8 cellular contexts compared by ENCODE assay signal in the genomic region with DNA sequence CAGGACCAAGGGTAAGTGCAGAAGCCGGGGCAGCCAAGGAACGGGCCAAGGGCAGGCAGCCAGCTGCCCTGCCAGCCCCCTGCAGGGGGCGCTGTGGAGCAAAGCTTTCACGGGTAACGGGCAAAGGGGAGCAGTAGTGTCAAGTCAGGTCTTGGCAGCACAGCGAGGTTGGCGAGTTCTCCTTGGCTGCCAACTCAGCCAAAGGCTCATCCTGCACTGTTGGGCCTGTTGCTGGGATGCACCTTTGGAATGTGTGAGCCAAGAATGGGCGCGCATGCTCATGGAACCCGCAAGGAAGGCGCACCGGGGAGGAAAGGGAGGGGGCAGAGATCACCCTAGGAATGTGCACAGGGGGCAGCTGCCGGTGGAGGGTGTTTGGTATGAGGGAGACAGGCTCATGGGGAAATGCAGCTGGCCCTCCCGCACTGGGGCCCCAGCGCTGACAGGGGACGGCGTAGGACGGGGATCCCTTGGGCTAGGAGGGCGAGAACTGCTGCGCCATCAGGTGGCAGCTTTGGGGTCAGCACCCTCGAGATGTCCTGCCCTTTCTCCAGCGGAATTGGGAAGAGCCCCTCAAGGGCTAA.
A peak's percentile ranks its signal among the peaks of the same experiment; 100 is the strongest.
DNase-seq lines count a peak whose midpoint lies in the region; ATAC-seq and TF ChIP-seq lines count a peak whose summit lies in the region.

No MANE protein-coding gene starts in this region.

- H2AFZ ChIP-seq in H9 (ENCODE audit: low read length) (no peak overlapping the region), trophoblast cell (ENCODE audit: insufficient read depth, low read length, poor library complexity) (peak overlapping the region; percentile 19)

- no peaks in the 10 kb centered on the region for H3K4me1 ChIP-seq in ES-I3 (ENCODE audit: insufficient read depth, low read length)
- no peaks in the 10 kb centered on the region for H3K4me1 ChIP-seq in H9 (ENCODE audit: insufficient read depth, low read length)
- H3K4me1 ChIP-seq in trophoblast cell (ENCODE audit: control insufficient read depth in 1 of 2, insufficient read depth in 2 of 2, low read length in 2 of 2): peaks cover 3 to 4% of the 10 kb centered on the region in 2 experiments

- H3K14ac ChIP-seq in H9 (ENCODE audit: insufficient read depth, low read length): no peak overlapping the region; the same call in 1 of the 2 replicates
- no peak overlapping the region for H3K14ac ChIP-seq in trophoblast cell (ENCODE audit: low read length)

- H2BK12ac ChIP-seq in H9 (ENCODE audit: insufficient read length, low read depth, low read length): no peak overlapping the region
- H2BK12ac ChIP-seq in trophoblast cell (ENCODE audit: low read length): no peak overlapping the region

- H3K56ac ChIP-seq in H9 (ENCODE audit: insufficient read length, low read depth, low read length): no peak overlapping the region

- no peak overlapping the region for H3K18ac ChIP-seq in H9 (ENCODE audit: insufficient read length, low read depth, low read length)
- H3K18ac ChIP-seq in trophoblast cell (ENCODE audit: low read length): no peak overlapping the region

- H3K27me3 Mint-ChIP-seq in H9 (ENCODE audit: low read depth): peaks cover 49% of the 10 kb centered on the region

- H3K4ac ChIP-seq in H9 (ENCODE audit: low read depth, low read length): no peak overlapping the region
- no peak overlapping the region for H3K4ac ChIP-seq in trophoblast cell (ENCODE audit: low read depth, low read length)

- H3K9ac ChIP-seq in ES-I3 (ENCODE audit: low read depth, low read length) (peak overlapping the region; percentile 61; the same call in 1 of the 2 replicates), H9 (ENCODE audit: extremely low read depth, insufficient read length, low read length) (no peak overlapping the region), trophoblast cell (ENCODE audit: low read length) (no peak overlapping the region)

- no peak for ATAC-seq in GM21360 (IDR thresholded peaks at IDR 0.05; ENCODE audit: unreplicated experiment)
- no peak for ATAC-seq in GM21737 (IDR thresholded peaks at IDR 0.05; ENCODE audit: unreplicated experiment)

- H2AK5ac ChIP-seq in H9 (ENCODE audit: insufficient read length, low read length) (no peak overlapping the region), trophoblast cell (ENCODE audit: low read length) (no peak overlapping the region)

- H3K27ac ChIP-seq in H9 (ENCODE audit: insufficient read length, low read depth, low read length): no peak overlapping the region
- H3K27ac ChIP-seq in trophoblast cell (ENCODE audit: low read depth, low read length): no peak overlapping the region

- H3K4me1 Mint-ChIP-seq in H9: peaks cover 6 to 7% of the 10 kb centered on the region in 2 experiments; a peak in 3 of 4 replicates

- H3K27me3 ChIP-seq in H9 (ENCODE audit: insufficient read depth, low read length): no peaks in the 10 kb centered on the region; the same call in 1 of the 2 replicates
- H3K27me3 ChIP-seq in trophoblast cell (ENCODE audit: insufficient read depth, low read length): no peaks in the 10 kb centered on the region

- no peak overlapping the region for H4K8ac ChIP-seq in H9 (replicated peaks; ENCODE audit: insufficient read length, low read depth, low read length)
- H4K8ac ChIP-seq in trophoblast cell (ENCODE audit: low read depth, low read length): no peak overlapping the region

- H3K36me3 Mint-ChIP-seq in H9 (ENCODE audit: insufficient read depth in 1 of 3, low read depth in 3 of 3): no peaks in the 10 kb centered on the region; a peak in 1 of 7 replicates

- peaks cover 5% of the 10 kb centered on the region for H3K23me2 ChIP-seq in H9 (ENCODE audit: insufficient read length, low read depth, low read length, poor library complexity, severe bottlenecking)

- peak; percentile 95 for TF ChIP-seq CTCF in H9 (conservative IDR thresholded peaks at IDR 0.05)
- peak; percentile 53 for TF ChIP-seq CTCF in fibroblast of the aortic adventitia (IDR thresholded peaks at IDR 0.05; ENCODE audit: insufficient read depth, low read length)

- no peak overlapping the region for H3K27ac Mint-ChIP-seq in H9

- H4K91ac ChIP-seq in H9 (ENCODE audit: insufficient read length, low read depth, low read length): no peak overlapping the region
- no peak overlapping the region for H4K91ac ChIP-seq in trophoblast cell (ENCODE audit: low read depth, low read length)

- H2BK15ac ChIP-seq in H9 (ENCODE audit: low read depth, low read length): no peak overlapping the region

- H3K79me2 ChIP-seq in H9 (ENCODE audit: insufficient read depth, low read length) (no peaks in the 10 kb centered on the region), trophoblast cell (ENCODE audit: control insufficient read depth, insufficient read depth, low read length, poor library complexity) (no peaks in the 10 kb centered on the region)

- H3K4me2 ChIP-seq in H9 (ENCODE audit: insufficient read depth, insufficient read length, low read length): peak overlapping the region; percentile 89
- H3K4me2 ChIP-seq in trophoblast cell (ENCODE audit: low read length): peak overlapping the region; percentile 39

- peak overlapping the region; percentile 82 to 95 for H3K4me3 Mint-ChIP-seq in H9

- no peaks in the 10 kb centered on the region for H3K9me3 Mint-ChIP-seq in H9

- no peak overlapping the region for H4K12ac ChIP-seq in trophoblast cell (ENCODE audit: low read depth, low read length)

- H3K36me3 ChIP-seq in ES-I3 (ENCODE audit: insufficient read depth, low read length): no peaks in the 10 kb centered on the region
- H3K36me3 ChIP-seq in trophoblast cell (ENCODE audit: control insufficient read depth in 1 of 2, insufficient read depth in 2 of 2, low read length in 2 of 2): no peaks in the 10 kb centered on the region

- H2BK20ac ChIP-seq in H9 (ENCODE audit: low read depth, low read length, poor library complexity, severe bottlenecking): no peak overlapping the region

- no peak overlapping the region for H4K5ac ChIP-seq in H9 (ENCODE audit: insufficient read length, low read depth, low read length)

- H2BK120ac ChIP-seq in H9 (ENCODE audit: low read depth, low read length, poor library complexity, severe bottlenecking) (no peak overlapping the region), trophoblast cell (ENCODE audit: insufficient read depth, low read length, poor library complexity) (no peak overlapping the region)

- H3T11ph ChIP-seq in H9 (ENCODE audit: low read length): no peak overlapping the region

- no peaks in the 10 kb centered on the region for H3K9me3 ChIP-seq in ES-I3 (ENCODE audit: control insufficient read depth, insufficient read depth, low read length)
- no peaks in the 10 kb centered on the region for H3K9me3 ChIP-seq in H9 (ENCODE audit: control insufficient read depth, low read depth, low read length)
- no peaks in the 10 kb centered on the region for H3K9me3 ChIP-seq in trophoblast cell (ENCODE audit: insufficient read depth, low read depth, low read length)

- H3K79me1 ChIP-seq in H9 (ENCODE audit: insufficient read depth, low read depth, low read length, poor library complexity, severe bottlenecking) (no peaks in the 10 kb centered on the region), trophoblast cell (ENCODE audit: low read length) (no peaks in the 10 kb centered on the region)

- H3K23ac ChIP-seq in H9 (ENCODE audit: insufficient read length, low read depth, low read length) (no peak overlapping the region), trophoblast cell (ENCODE audit: low read length) (no peak overlapping the region)

- H2BK5ac ChIP-seq in H9 (ENCODE audit: insufficient read length, low read length) (no peak overlapping the region), trophoblast cell (ENCODE audit: low read depth, low read length, poor library complexity) (no peak overlapping the region)

- H3K4me3 ChIP-seq in fibroblast of the aortic adventitia (ENCODE audit: low read depth, low read length): no peak overlapping the region
- peak overlapping the region; percentile 43 for H3K4me3 ChIP-seq in trophoblast cell (ENCODE audit: low read depth, low read length)

- DNase-seq in H9 (peak; percentile 89), NCI-H774 (lab: John Stamatoyannopoulos, UW) (peak; percentile 27), activated T-helper 1 cell treated with Interleukin-2 at 50 U/mL for 16 hours (ENCODE audit: low read depth) (peak; percentile 24), fibroblast of the aortic adventitia (ENCODE audit: low read depth) (no peak), trophoblast cell (peak in 1 of 2 donors; percentile 13)

- no CpG with 5 or more reads among the region's 22 CpGs for WGBS in H9 (ENCODE audit: extremely low coverage, insufficient read length, low lambda C conversion rate)
- WGBS in trophoblast cell (ENCODE audit: extremely low coverage, insufficient coverage, insufficient read length): no CpG with 5 or more reads among the region's 22 CpGs

- H4K20me1 ChIP-seq in H9 (ENCODE audit: control insufficient read depth, insufficient read depth, insufficient read length): no peaks in the 10 kb centered on the region
